ENCODE assay signal across 13 cellular contexts in genomic region chr17:17815436-17816200, GRCh38. TPM values are rescaled to one million over a fixed set of nuclear protein-coding genes. Genes with fewer than 3 reads are reported as not detected.
DNase-seq lines count a peak whose midpoint lies in the region; ATAC-seq and TF ChIP-seq lines count a peak whose summit lies in the region.
"Had no signal": no experiment of that assay in that cellular context is flagged by ENCODE, and none has a peak within 500 bp of the region (broad histone marks: within the 10 kb centered on the region; RNA-seq: fewer than 3 reads in every experiment).

No MANE protein-coding gene starts in this region.

- H3K36me3 Mint-ChIP-seq in T-helper 1 cell treated with Interleukin-12 subunit alpha and Interleukin-12 subunit beta and Interleukin-4 antibody, amounts not matched to agents 30 μg/mL and 1 μg/mL, for 36 hours (ENCODE audit: low read depth): peaks cover 25% of the 10 kb centered on the region
- peaks cover 74% of the 10 kb centered on the region for H3K36me3 Mint-ChIP-seq in activated T-helper 2 cell treated with anti-CD3 and anti-CD28 coated beads, Interferon-gamma antibody, Interleukin-2, Interleukin-4, amounts not matched to agents 10 μg/mL and 5 μg/mL and 100 μg/mL, durations not matched to agents 14 hours and 24 hours and 36 hours (ENCODE audit: low read depth)

- H3K27ac ChIP-seq in heart right ventricle (peak overlapping the region in 9 of 10 donors; percentile 60 to 89 (median 79)), stomach smooth muscle (ENCODE audit: low read length) (peak overlapping the region; percentile 18)
- H3K27ac ChIP-seq: body of pancreas had no signal

- H3K9me3 ChIP-seq in heart right ventricle: no peaks in the 10 kb centered on the region
- H3K9me3 ChIP-seq in stomach smooth muscle (ENCODE audit: control insufficient read depth in 2 of 2, low read length in 2 of 2): no peaks in the 10 kb centered on the region
- H3K9me3 ChIP-seq: body of pancreas, upper lobe of left lung had no signal

- no peaks in the 10 kb centered on the region for H3K9me3 Mint-ChIP-seq in T-helper 1 cell treated with Interleukin-12 subunit alpha and Interleukin-12 subunit beta and Interleukin-4 antibody, amounts not matched to agents 30 μg/mL and 1 μg/mL, for 36 hours
- no peaks in the 10 kb centered on the region for H3K9me3 Mint-ChIP-seq in activated T-helper 2 cell treated with anti-CD3 and anti-CD28 coated beads, Interferon-gamma antibody, Interleukin-2, Interleukin-4, amounts not matched to agents 10 μg/mL and 5 μg/mL and 100 μg/mL, durations not matched to agents 14 hours and 24 hours and 36 hours

- ATAC-seq in heart right ventricle: peak in 4 of 8 donors; percentile 2 to 13 (median 8)
- ATAC-seq: body of pancreas had no signal

- H3K4me1 ChIP-seq in heart right ventricle (peaks cover 14 to 90% (median 57%) of the 10 kb centered on the region in 9 donors), stomach smooth muscle (ENCODE audit: control insufficient read depth, insufficient read depth, low read length) (peaks cover 59% of the 10 kb centered on the region)

- H3K27me3 ChIP-seq in heart right ventricle: no peaks in the 10 kb centered on the region
- H3K27me3 ChIP-seq in stomach smooth muscle (ENCODE audit: control insufficient read depth in 1 of 2, insufficient read depth in 2 of 2, low read length in 2 of 2): no peaks in the 10 kb centered on the region
- H3K27me3 ChIP-seq: body of pancreas, upper lobe of left lung had no signal

- peaks cover 0 to 91% (median 17%) of the 10 kb centered on the region in 9 donors for H3K36me3 ChIP-seq in heart right ventricle
- H3K36me3 ChIP-seq in stomach smooth muscle (ENCODE audit: control insufficient read depth in 2 of 2, insufficient read depth in 2 of 2, low read length in 2 of 2): peaks cover 22 to 27% of the 10 kb centered on the region in 2 donors

- no peaks in the 10 kb centered on the region for H3K27me3 Mint-ChIP-seq in T-helper 1 cell treated with Interleukin-12 subunit alpha and Interleukin-12 subunit beta and Interleukin-4 antibody, amounts not matched to agents 30 μg/mL and 1 μg/mL, for 36 hours (ENCODE audit: low read depth)
- no peaks in the 10 kb centered on the region for H3K27me3 Mint-ChIP-seq in activated T-helper 2 cell treated with anti-CD3 and anti-CD28 coated beads, Interferon-gamma antibody, Interleukin-2, Interleukin-4, amounts not matched to agents 10 μg/mL and 5 μg/mL and 100 μg/mL, durations not matched to agents 14 hours and 24 hours and 36 hours (ENCODE audit: low read depth)

- WGBS in heart right ventricle, 2 donors: 60 to 63% methylated on average over 17 of the region's 17 CpGs

- H3K4me3 ChIP-seq in heart right ventricle: no peak overlapping the region
- H3K4me3 ChIP-seq in stomach smooth muscle (ENCODE audit: low read length in 2 of 2): no peak overlapping the region
- H3K4me3 ChIP-seq: body of pancreas, upper lobe of left lung had no signal

- H3K27ac Mint-ChIP-seq in T-helper 1 cell treated with Interleukin-12 subunit alpha and Interleukin-12 subunit beta and Interleukin-4 antibody, amounts not matched to agents 30 μg/mL and 1 μg/mL, for 36 hours: peak overlapping the region; percentile 34
- peak overlapping the region; percentile 62 for H3K27ac Mint-ChIP-seq in activated T-helper 2 cell treated with anti-CD3 and anti-CD28 coated beads, Interferon-gamma antibody, Interleukin-2, Interleukin-4, amounts not matched to agents 10 μg/mL and 5 μg/mL and 100 μg/mL, durations not matched to agents 14 hours and 24 hours and 36 hours

- H3K9ac ChIP-seq in stomach smooth muscle (ENCODE audit: low read length in 2 of 2): no peak overlapping the region

- H3K4me1 Mint-ChIP-seq in T-helper 1 cell treated with Interleukin-12 subunit alpha and Interleukin-12 subunit beta and Interleukin-4 antibody, amounts not matched to agents 30 μg/mL and 1 μg/mL, for 36 hours (ENCODE audit: low read depth): peaks cover 23% of the 10 kb centered on the region
- H3K4me1 Mint-ChIP-seq in activated T-helper 2 cell treated with anti-CD3 and anti-CD28 coated beads, Interferon-gamma antibody, Interleukin-2, Interleukin-4, amounts not matched to agents 10 μg/mL and 5 μg/mL and 100 μg/mL, durations not matched to agents 14 hours and 24 hours and 36 hours (ENCODE audit: low read depth): peaks cover 27% of the 10 kb centered on the region

- intact Hi-C loops in activated T-helper 2 cell treated with anti-CD3 and anti-CD28 coated beads, Interferon-gamma antibody, Interleukin-2, Interleukin-4, amounts not matched to agents 10 μg/mL and 5 μg/mL and 100 μg/mL, durations not matched to agents 14 hours and 24 hours and 36 hours (cut with micrococcal nuclease): no loop called here
- intact Hi-C loops in heart right ventricle (cut with DNase I): loop anchor here in 6 of 10 donors (2.0 to 10.0 kb wide), 4 partner anchors 41 to 219 kb away; partner anchors contain the start of genes ATPAF2 (in 5 of the 6) and GID4 (in 5 of the 6)

- no peak overlapping the region for H3K4me3 Mint-ChIP-seq in T-helper 1 cell treated with Interleukin-12 subunit alpha and Interleukin-12 subunit beta and Interleukin-4 antibody, amounts not matched to agents 30 μg/mL and 1 μg/mL, for 36 hours
- no peak overlapping the region for H3K4me3 Mint-ChIP-seq in activated T-helper 2 cell treated with anti-CD3 and anti-CD28 coated beads, Interferon-gamma antibody, Interleukin-2, Interleukin-4, amounts not matched to agents 10 μg/mL and 5 μg/mL and 100 μg/mL, durations not matched to agents 14 hours and 24 hours and 36 hours (ENCODE audit: low read depth)

- no peak for TF ChIP-seq CTCF in heart right ventricle (IDR thresholded peaks at IDR 0.05)

- DNase-seq in T-helper 1 cell: no peak
- no peak for DNase-seq in activated T-helper 2 cell treated with anti-CD3 and anti-CD28 coated beads, Interferon-gamma antibody, Interleukin-2, Interleukin-4, amounts not matched to agents 10 μg/mL and 5 μg/mL and 100 μg/mL, durations not matched to agents 14 hours and 24 hours and 36 hours (ENCODE audit: low spot score)
- no peak for DNase-seq in heart right ventricle
- DNase-seq in NCI-H1930 (lab: John Stamatoyannopoulos, UW): no peak
- no peak for DNase-seq in OCI-M1 (lab: John Stamatoyannopoulos, UW)
- DNase-seq in RKO (ENCODE audit: low spot score): no peak
- DNase-seq: ACHN, body of pancreas, GOT3, NCI-H2107 had no signal

RNA-seq across cellular contexts. Expression of gene SREBF1, which starts 21.2 kb away (rescaled TPM):
- 166 and 175 TPM in 2 replicates for total RNA-seq in activated T-helper 2 cell treated with anti-CD3 and anti-CD28 coated beads, Interferon-gamma antibody, Interleukin-2, Interleukin-4, amounts not matched to agents 10 μg/mL and 5 μg/mL and 100 μg/mL, durations not matched to agents 14 hours and 24 hours and 36 hours
- 10 to 100 TPM in 8 of 10 donors, 1 to 10 TPM in 2; 9.0 to 44.1 (median 16.4) TPM for total RNA-seq in heart right ventricle
- 10 to 100 TPM; 49.0 to 61.2 TPM for polyA plus RNA-seq in heart right ventricle
